Comparison of ENCODE assay signal across 1 cellular context in the genomic region with DNA sequence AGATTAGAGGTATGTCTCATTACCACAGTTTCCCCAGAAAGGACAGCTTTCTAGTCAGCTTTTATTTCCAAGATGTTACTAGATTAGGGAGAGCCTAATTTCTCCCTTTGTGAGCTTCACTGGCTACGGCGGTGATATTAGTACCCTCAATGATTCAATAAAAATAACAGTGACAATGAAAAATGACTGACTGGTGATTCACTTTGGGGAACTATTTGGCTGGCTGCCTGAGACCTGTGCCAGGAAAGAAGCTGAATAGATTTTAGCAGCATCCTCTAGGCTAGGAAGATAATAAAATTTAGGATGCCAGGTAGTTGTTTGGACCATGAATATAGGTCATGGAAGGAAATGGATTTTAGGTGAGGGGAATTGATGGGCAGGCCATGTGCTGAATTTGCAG.
TF ChIP-seq lines count a peak whose summit lies in the region.

No MANE protein-coding gene starts in this region.

TF ChIP-seq in A549, 52 proteins besides CTCF, POLR2A, EP300 and RAD21 (continued from another document):
- TF ChIP-seq HES2 (IDR thresholded peaks at IDR 0.05) (no peak), MAFK (IDR thresholded peaks at IDR 0.05; ENCODE audit: partially characterized antibody) (no peak), JUNB (IDR thresholded peaks at IDR 0.05) (peak; percentile 68), KDM1A (IDR thresholded peaks at IDR 0.05; ENCODE audit: low read depth) (no peak), POLR2AphosphoS2 (conservative IDR thresholded peaks at IDR 0.05; ENCODE audit: low read length) (no peak), ZC3H11A (IDR thresholded peaks at IDR 0.05) (no peak), CHD2 (IDR thresholded peaks at IDR 0.05; ENCODE audit: low read length, partially characterized antibody) (no peak), ZSCAN20 (CRISPR knock-in tag; IDR thresholded peaks at IDR 0.05) (no peak), RARB (CRISPR knock-in tag; IDR thresholded peaks at IDR 0.05) (no peak), ZFP36 (IDR thresholded peaks at IDR 0.05; ENCODE audit: borderline replicate concordance, partially characterized antibody) (no peak), JUN (IDR thresholded peaks at IDR 0.05) (0 out of 5 replicates have a peak, but pooled peaks of 1 of the 2 experiments have one; percentile 30)
- TF ChIP-seq, protein P1, sequence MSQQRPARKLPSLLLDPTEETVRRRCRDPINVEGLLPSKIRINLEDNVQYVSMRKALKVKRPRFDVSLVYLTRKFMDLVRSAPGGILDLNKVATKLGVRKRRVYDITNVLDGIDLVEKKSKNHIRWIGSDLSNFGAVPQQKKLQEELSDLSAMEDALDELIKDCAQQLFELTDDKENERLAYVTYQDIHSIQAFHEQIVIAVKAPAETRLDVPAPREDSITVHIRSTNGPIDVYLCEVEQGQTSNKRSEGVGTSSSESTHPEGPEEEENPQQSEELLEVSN (IDR thresholded peaks at IDR 0.05; ENCODE audit: borderline replicate concordance, low read depth): no peak
- TF ChIP-seq, protein P2, sequence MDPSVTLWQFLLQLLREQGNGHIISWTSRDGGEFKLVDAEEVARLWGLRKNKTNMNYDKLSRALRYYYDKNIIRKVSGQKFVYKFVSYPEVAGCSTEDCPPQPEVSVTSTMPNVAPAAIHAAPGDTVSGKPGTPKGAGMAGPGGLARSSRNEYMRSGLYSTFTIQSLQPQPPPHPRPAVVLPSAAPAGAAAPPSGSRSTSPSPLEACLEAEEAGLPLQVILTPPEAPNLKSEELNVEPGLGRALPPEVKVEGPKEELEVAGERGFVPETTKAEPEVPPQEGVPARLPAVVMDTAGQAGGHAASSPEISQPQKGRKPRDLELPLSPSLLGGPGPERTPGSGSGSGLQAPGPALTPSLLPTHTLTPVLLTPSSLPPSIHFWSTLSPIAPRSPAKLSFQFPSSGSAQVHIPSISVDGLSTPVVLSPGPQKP (IDR thresholded peaks at IDR 0.05; ENCODE audit: low read depth, low read length): no peak
TF ChIP-seq in A549: peak in this region for 6.
